In genomic region chr12:24931666-24932405, GRCh38 we compare ENCODE assay signal across 8 cellular contexts. TPM values are rescaled to one million over a fixed set of nuclear protein-coding genes. Genes with fewer than 3 reads are reported as not detected.
DNase-seq lines count a peak whose midpoint lies in the region; ATAC-seq, FAIRE-seq and TF ChIP-seq lines count a peak whose summit lies in the region.

No MANE protein-coding gene starts in this region.

- no peak overlapping the region for H3K14ac ChIP-seq in neuronal stem cell (ENCODE audit: low read length)

- peaks cover 17% of the 10 kb centered on the region for H3K79me2 ChIP-seq in HepG2 (ENCODE audit: insufficient read depth, low read length)

- peaks cover 4% of the 10 kb centered on the region for H3K79me1 ChIP-seq in neuronal stem cell (ENCODE audit: low read depth, low read length)

- H2AK5ac ChIP-seq in neuronal stem cell (ENCODE audit: low read depth, low read length): no peak overlapping the region

- H2AFZ ChIP-seq in HepG2 (ENCODE audit: low read length) (no peak overlapping the region), neuronal stem cell (ENCODE audit: low read length) (no peak overlapping the region)

- H4K91ac ChIP-seq in neuronal stem cell (ENCODE audit: low read depth, low read length, poor library complexity): no peak overlapping the region

- H3K36me3 ChIP-seq in HepG2 (replicated peaks in 1 of 2; ENCODE audit: control insufficient read depth in 1 of 2, insufficient read depth in 2 of 2, low read length in 2 of 2): no peaks in the 10 kb centered on the region
- H3K36me3 ChIP-seq in neuronal stem cell (replicated peaks in 1 of 2; ENCODE audit: control insufficient read depth in 2 of 2, insufficient read depth in 2 of 2, low read length in 2 of 2): peaks cover 5 to 28% of the 10 kb centered on the region in 2 donors

- no peaks in the 10 kb centered on the region for H3K36me3 Mint-ChIP-seq in memory B cell
- H3K36me3 Mint-ChIP-seq in mesothelial cell of epicardium: peaks cover 30% of the 10 kb centered on the region

- no peaks in the 10 kb centered on the region for H3K9me3 Mint-ChIP-seq in memory B cell
- H3K9me3 Mint-ChIP-seq in mesothelial cell of epicardium: peaks cover 16% of the 10 kb centered on the region

- TF ChIP-seq CTCF in HepG2 (CRISPR knock-in tag; IDR thresholded peaks at IDR 0.05) (no peak), mesothelial cell of epicardium (IDR thresholded peaks at IDR 0.05; ENCODE audit: unreplicated experiment) (no peak)

- no peak for FAIRE-seq in HepG2 (lab: Jason Lieb, UNC)

- H3K4me2 ChIP-seq in HepG2 (ENCODE audit: low read depth, low read length) (no peak overlapping the region), neuronal stem cell (ENCODE audit: insufficient read depth, low read length, poor library complexity, severe bottlenecking) (no peak overlapping the region)

- H3K27me3 ChIP-seq in HepG2 (ENCODE audit: control insufficient read depth in 1 of 2, insufficient read depth in 2 of 2, low read length in 2 of 2) (no peaks in the 10 kb centered on the region), neuronal stem cell (ENCODE audit: control insufficient read depth in 3 of 3, insufficient read depth in 3 of 3, low read depth in 1 of 3, low read length in 3 of 3) (no peaks in the 10 kb centered on the region)

- H3K27me3 Mint-ChIP-seq in memory B cell (no peaks in the 10 kb centered on the region), mesothelial cell of epicardium (ENCODE audit: low read depth) (no peaks in the 10 kb centered on the region)

- DNase-seq in MV-4-11 (lab: John Stamatoyannopoulos, UW) (peak; percentile 94), memory B cell (ENCODE audit: low spot score in 2 of 2) (peak in 1 of 2 donors; percentile 53), mesenteric fat pad (ENCODE audit: low spot score) (no peak), HepG2 (ENCODE audit: low spot score) (no peak), mesothelial cell of epicardium (ENCODE audit: low spot score in 2 of 2, unreplicated experiment in 2 of 2) (no peak), neuronal stem cell (ENCODE audit: low spot score) (no peak)

- H3K23ac ChIP-seq in neuronal stem cell (ENCODE audit: low read depth, low read length, poor library complexity): no peak overlapping the region

- no peak overlapping the region for H4K8ac ChIP-seq in neuronal stem cell (ENCODE audit: low read depth, low read length)

- no peak overlapping the region for H2BK5ac ChIP-seq in neuronal stem cell (ENCODE audit: low read length)

- no peak overlapping the region for H3K27ac ChIP-seq in HepG2 (ENCODE audit: extremely low read length, insufficient read depth, low read length)
- H3K27ac ChIP-seq in neuronal stem cell (replicated peaks; ENCODE audit: low read length): no peak overlapping the region

- no peaks in the 10 kb centered on the region for H3K9me3 ChIP-seq in HepG2 (ENCODE audit: low read length)
- H3K9me3 ChIP-seq in neuronal stem cell (replicated peaks in 1 of 2; ENCODE audit: control insufficient read depth in 2 of 2, insufficient read depth in 1 of 2, low read depth in 1 of 2, low read length in 2 of 2): peaks cover 8 to 35% of the 10 kb centered on the region in 2 donors

- CTCF ChIA-PET in HepG2 (lab: Yijun Ruan, JAX; ENCODE audit: low intra/inter-chr PET ratio, low total read pairs): no interaction called here

- no peak overlapping the region for H2BK12ac ChIP-seq in neuronal stem cell (ENCODE audit: low read length)

- H3K4me1 ChIP-seq in HepG2 (ENCODE audit: insufficient read depth, low read length) (peaks cover 27% of the 10 kb centered on the region; the same call in 1 of the 2 replicates), neuronal stem cell (ENCODE audit: control insufficient read depth in 2 of 2, insufficient read depth in 1 of 2, low read depth in 1 of 2, low read length in 2 of 2) (peaks cover 0 to 5% of the 10 kb centered on the region in 2 donors)

- H3K4ac ChIP-seq in neuronal stem cell (ENCODE audit: low read length): no peak overlapping the region

- H3K4me3 Mint-ChIP-seq in memory B cell (peak overlapping the region; percentile 6), mesothelial cell of epicardium (no peak overlapping the region)

- no peak for TF ChIP-seq POLR2A in HepG2 (IDR thresholded peaks at IDR 0.05; ENCODE audit: insufficient read depth in 1 of 2, low read depth in 2 of 2, low read length in 2 of 2)

- TF ChIP-seq EP300 in HepG2 (IDR thresholded peaks at IDR 0.05; ENCODE audit: low read depth in 2 of 2, low read length in 2 of 2): no peak
- no peak for TF ChIP-seq EP300 in HepG2 (CRISPR knock-in tag; IDR thresholded peaks at IDR 0.05; ENCODE audit: borderline replicate concordance)

- no peak for TF ChIP-seq RAD21 in HepG2 (CRISPR knock-in tag; IDR thresholded peaks at IDR 0.05)

- no peaks in the 10 kb centered on the region for H4K20me1 ChIP-seq in HepG2 (ENCODE audit: insufficient read depth, low read length)

- WGBS in HepG2 (ENCODE audit: low lambda C conversion rate): 86% methylated on average over 4 of the region's 4 CpGs
- no CpG with 5 or more reads among the region's 4 CpGs for WGBS in neuronal stem cell (ENCODE audit: extremely low coverage in 2 of 2, insufficient read length in 2 of 2, insufficient replicate concordance in 1 of 2), 2 donors

- no peak overlapping the region for H2BK15ac ChIP-seq in neuronal stem cell (ENCODE audit: low read length)

- ATAC-seq in GM18867 (IDR thresholded peaks at IDR 0.05; ENCODE audit: unreplicated experiment) (peak; percentile 89), HG02623 (IDR thresholded peaks at IDR 0.05; ENCODE audit: unreplicated experiment) (peak; percentile 91), memory B cell (ENCODE audit: low read depth) (peak; percentile 99), HepG2 (no peak)

- H3K27ac Mint-ChIP-seq in memory B cell (peak overlapping the region; percentile 0), mesothelial cell of epicardium (no peak overlapping the region)

- intact Hi-C loops in HepG2 (cut with micrococcal nuclease; ENCODE audit: unreplicated experiment): no loop called here

- H2BK120ac ChIP-seq in neuronal stem cell (ENCODE audit: low read depth, low read length): no peak overlapping the region

- BruUV-seq in HepG2 (replicated peaks; lab: Mats Ljungman, UMichigan): no TSS peak

- H3K4me3 ChIP-seq in HepG2 (replicated peaks in 1 of 3; ENCODE audit: insufficient read depth in 1 of 3, low read depth in 2 of 3, low read length in 3 of 3): no peak overlapping the region
- no peak overlapping the region for H3K4me3 ChIP-seq in neuronal stem cell (ENCODE audit: low read length in 2 of 2)

- peaks cover 9% of the 10 kb centered on the region for H3K4me1 Mint-ChIP-seq in memory B cell
- H3K4me1 Mint-ChIP-seq in mesothelial cell of epicardium: peaks cover 9% of the 10 kb centered on the region

- no peak overlapping the region for H3K9ac ChIP-seq in HepG2 (ENCODE audit: insufficient read depth, low read depth, low read length)
- H3K9ac ChIP-seq in neuronal stem cell (ENCODE audit: low read depth, low read length, poor library complexity): no peak overlapping the region

- no peak overlapping the region for H3K18ac ChIP-seq in neuronal stem cell (ENCODE audit: low read length)

- POLR2A ChIA-PET in HepG2 (lab: Yijun Ruan, JAX): no interaction called here

- in situ Hi-C loops in HepG2 (cut with HindIII; ENCODE audit: extremely low pct_ligation_motif_present, low pct_unique_long_range_greater_than_20kb): no loop called here

TF ChIP-seq in HepG2, 621 proteins besides CTCF, POLR2A, EP300 and RAD21 (continues in another document):
- no peak for TF ChIP-seq ZBTB34 (CRISPR knock-in tag; IDR thresholded peaks at IDR 0.05)

RNA-seq across cellular contexts. Expression of gene BCAT1, which starts 17.1 kb away (rescaled TPM):
- total RNA-seq in mesenteric fat pad (40.8 TPM), HepG2 (2016; rRNA removed; fragmentation: Illumina TruSeq; extraction: Trizol) (75.5 and 142 TPM in 2 replicates), mesothelial cell of epicardium (108 to 125 TPM (median 121 TPM) in 3 replicates)
- 5.6 and 7.0 TPM in 2 replicates for total RNA-seq in HepG2 (2016; cell fraction: cytosol; rRNA removed; fragmentation: Illumina TruSeq; extraction: Trizol; ENCODE audit: low read depth)
- 72.9 and 129 TPM in 2 replicates for total RNA-seq in HepG2 (2016; cell fraction: insoluble cytoplasmic fraction; rRNA removed; fragmentation: Illumina TruSeq; extraction: Trizol)
- 13.3 and 15.4 TPM in 2 replicates for total RNA-seq in HepG2 (2016; cell fraction: membrane; rRNA removed; fragmentation: Illumina TruSeq; extraction: Trizol)
- 33.0 and 33.1 TPM in 2 replicates for total RNA-seq in HepG2 (2016; cell fraction: nucleus; rRNA removed; fragmentation: Illumina TruSeq; extraction: Trizol)
- polyA plus RNA-seq in HepG2 (2011; rRNA removed): 7.8 and 8.0 TPM in 2 replicates
- 3.9 and 5.8 TPM in 2 replicates for polyA plus RNA-seq in HepG2 (2011; cell fraction: cytosol; rRNA removed)
- 5.0 and 7.8 TPM in 2 replicates for polyA plus RNA-seq in HepG2 (2011; cell fraction: nucleus; rRNA removed)
- 20.1 and 29.8 TPM in 2 replicates for polyA plus RNA-seq in HepG2 (2012)
- polyA plus RNA-seq in HepG2 (2016; cell fraction: cytosol; fragmentation: Illumina TruSeq; extraction: Trizol; ENCODE audit: low read depth): 2.8 and 5.4 TPM in 2 replicates
- 42.2 and 43.3 TPM in 2 replicates for polyA plus RNA-seq in HepG2 (2016; cell fraction: insoluble cytoplasmic fraction; fragmentation: Illumina TruSeq; extraction: Trizol; ENCODE audit: low read depth)
- 6.0 and 6.1 TPM in 2 replicates for polyA plus RNA-seq in HepG2 (2016; cell fraction: membrane; fragmentation: Illumina TruSeq; extraction: Trizol; ENCODE audit: low read depth)
- polyA plus RNA-seq in HepG2 (2016; cell fraction: nucleus; fragmentation: Illumina TruSeq; extraction: Trizol; ENCODE audit: insufficient read depth, low read depth): 16.8 and 16.9 TPM in 2 replicates
- polyA minus RNA-seq in HepG2 (2011; rRNA and poly(A)+ RNA removed; ENCODE audit: low replicate concordance): 0.49 and 19.4 TPM in 2 replicates
- 29.5 and 39.7 TPM in 2 replicates for polyA minus RNA-seq in HepG2 (2011; cell fraction: cytosol; rRNA and poly(A)+ RNA removed)
- polyA minus RNA-seq in HepG2 (2011; cell fraction: nucleus; rRNA and poly(A)+ RNA removed): 30.2 and 33.6 TPM in 2 replicates
- polyA plus RNA-seq in neuronal stem cell (2013, experiment 1 of 2): 78.2 TPM
- 82.5 TPM for polyA plus RNA-seq in neuronal stem cell (2013, experiment 2 of 2)
